In the genomic region with DNA sequence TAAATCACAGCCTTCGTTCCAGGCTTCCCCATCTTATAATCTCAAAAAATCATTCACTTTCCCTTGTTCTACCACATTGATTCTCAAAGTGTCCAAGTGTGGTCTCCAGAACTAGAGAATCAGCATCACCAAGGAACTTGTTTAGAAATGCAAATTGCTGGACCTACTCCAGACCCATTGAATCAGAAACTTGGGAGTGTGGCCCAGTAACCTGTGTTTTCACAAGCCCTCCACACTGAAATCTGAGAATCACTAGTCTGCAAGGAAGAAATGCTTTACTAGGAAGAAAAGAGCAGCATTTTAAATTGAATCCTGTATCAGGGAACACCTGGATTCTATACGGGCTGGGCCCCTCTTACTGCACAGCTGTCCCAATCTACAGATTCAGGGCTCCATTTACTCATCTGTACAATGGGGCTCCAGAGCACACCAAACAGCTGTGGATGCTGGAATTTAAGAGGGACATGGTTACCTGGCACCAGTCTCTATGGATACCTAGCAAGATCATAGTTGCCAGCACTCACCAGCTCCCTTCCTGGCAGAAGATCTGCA, we compare ENCODE assay signal across 1 cellular context.
TF ChIP-seq lines count a peak whose summit lies in the region.

No MANE protein-coding gene starts in this region.

TF ChIP-seq in GM23338, 12 proteins besides CTCF, POLR2A, EP300 and RAD21 (continued from another document):
- TF ChIP-seq ZNF462 (CRISPR knock-in tag; IDR thresholded peaks at IDR 0.05) = no peak
- no peak for TF ChIP-seq ETS1 (IDR thresholded peaks at IDR 0.05)
